7 cellular contexts compared by ENCODE assay signal in the genomic region with DNA sequence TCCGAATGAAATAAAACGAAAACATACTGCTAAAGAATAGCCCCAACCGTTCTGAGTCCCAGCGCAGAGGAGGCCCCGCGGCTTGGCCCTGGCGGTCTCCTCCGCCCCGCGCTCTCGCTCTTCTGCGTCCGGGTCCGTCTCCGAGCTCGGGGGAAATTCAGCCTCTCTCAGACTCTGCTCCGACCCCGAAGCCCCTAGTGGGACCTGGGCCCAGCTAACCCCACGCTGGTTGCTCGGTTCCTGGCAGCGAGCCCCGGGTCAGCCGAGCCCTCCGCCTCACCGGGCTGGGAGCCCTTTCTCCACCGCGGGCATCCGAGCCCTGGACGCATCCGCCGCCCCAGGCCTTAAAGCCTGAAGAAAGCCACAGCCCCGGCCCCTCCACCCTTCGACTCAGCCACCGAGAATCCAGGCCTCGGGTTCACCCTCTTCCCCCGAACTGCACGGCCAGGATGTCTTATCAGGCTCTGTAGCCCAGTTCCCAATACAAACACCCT. TPM values are rescaled to one million over a fixed set of nuclear protein-coding genes. Genes with fewer than 3 reads are reported as not detected.
DNase-seq lines count a peak whose midpoint lies in the region; ATAC-seq and TF ChIP-seq lines count a peak whose summit lies in the region.

No MANE protein-coding gene starts in this region.

- H3K36me3 Mint-ChIP-seq in activated T-helper 17 cell treated with anti-CD3 and anti-CD28 coated beads, Interleukin-2, amount 50 U/mL, for 72 hours (ENCODE audit: low read depth): peaks cover 11% of the 10 kb centered on the region

- H3K27ac Mint-ChIP-seq in activated T-helper 17 cell treated with anti-CD3 and anti-CD28 coated beads, Interleukin-2, amount 50 U/mL, for 72 hours: no peak overlapping the region

- peaks cover 9% of the 10 kb centered on the region for H3K4me1 Mint-ChIP-seq in activated T-helper 17 cell treated with anti-CD3 and anti-CD28 coated beads, Interleukin-2, amount 50 U/mL, for 72 hours

- H3K4me3 ChIP-seq in HFF-Myc (replicated peaks; ENCODE audit: low read depth, low read length): peak overlapping the region; percentile 60
- peak overlapping the region; percentile 25 to 69 (median 45) for H3K4me3 ChIP-seq in spleen
- no peak overlapping the region for H3K4me3 ChIP-seq in body of pancreas

- 2 to 9% (median 3%) methylated on average over 37 of the region's 37 CpGs for WGBS in spleen, 5 donors
- 7 to 15% methylated on average over 23 to 37 of the region's 37 CpGs for WGBS in body of pancreas, 2 donors

- intact Hi-C loops in spleen (cut with DNase I; ENCODE audit: low total_unique reads): no loop called here
- intact Hi-C loops in body of pancreas (cut with DNase I): no loop called here

- H3K9me3 ChIP-seq in spleen (no peaks in the 10 kb centered on the region), body of pancreas (no peaks in the 10 kb centered on the region)

- H3K4me1 ChIP-seq in spleen (peaks cover 54 to 96% (median 90%) of the 10 kb centered on the region in 6 donors), body of pancreas (peaks cover 78% of the 10 kb centered on the region)

- DNase-seq in HFF-Myc (ENCODE audit: extremely low read depth, low read depth) (no peak), islet precursor cell (peak; percentile 73), spleen (no peak), body of pancreas (no peak)
- DNase-seq in stimulated activated naive CD4-positive, alpha-beta T cell treated with Interleukin-2 at 50 U/mL for 16 hours (lab: John Stamatoyannopoulos, UW): no peak

- no peaks in the 10 kb centered on the region for H3K9me3 Mint-ChIP-seq in activated T-helper 17 cell treated with anti-CD3 and anti-CD28 coated beads, Interleukin-2, amount 50 U/mL, for 72 hours

- H3K27me3 ChIP-seq in spleen (replicated peaks in 1 of 7): peaks cover 48 to 100% (median 96%) of the 10 kb centered on the region in 7 donors
- peaks cover 0 to 83% of the 10 kb centered on the region in 2 donors for H3K27me3 ChIP-seq in body of pancreas

- H3K36me3 ChIP-seq in spleen (peaks cover 0 to 17% (median 0%) of the 10 kb centered on the region in 6 donors), body of pancreas (replicated peaks in 1 of 2; ENCODE audit: insufficient read depth in 1 of 2, low read depth in 2 of 2) (no peaks in the 10 kb centered on the region)

- ATAC-seq in activated T-helper 17 cell treated with anti-CD3 and anti-CD28 coated beads, Interleukin-2, amount 50 U/mL, for 72 hours (replicated peaks): peak; percentile 9
- no peak for ATAC-seq in HG03457 (IDR thresholded peaks at IDR 0.05; ENCODE audit: unreplicated experiment)
- no peak for ATAC-seq in body of pancreas

- TF ChIP-seq CTCF in HFF-Myc (IDR thresholded peaks at IDR 0.05; ENCODE audit: low read depth, low read length, missing control alignments) (no peak), spleen (IDR thresholded peaks at IDR 0.05 in 8 of 11, conservative IDR thresholded peaks at IDR 0.05 in 3 of 11) (no peak), body of pancreas (IDR thresholded peaks at IDR 0.05) (no peak)

- H3K27ac ChIP-seq in spleen (peak overlapping the region in 7 of 8 donors; percentile 11 to 84 (median 61)), body of pancreas (peak overlapping the region in 2 of 4 donors; percentile 12 to 25)

- H3K27me3 Mint-ChIP-seq in activated T-helper 17 cell treated with anti-CD3 and anti-CD28 coated beads, Interleukin-2, amount 50 U/mL, for 72 hours: peaks cover 37% of the 10 kb centered on the region

- TF ChIP-seq POLR2A in spleen (IDR thresholded peaks at IDR 0.05): no peak
- TF ChIP-seq POLR2A in body of pancreas (IDR thresholded peaks at IDR 0.05): no peak

- H3K4me3 Mint-ChIP-seq in activated T-helper 17 cell treated with anti-CD3 and anti-CD28 coated beads, Interleukin-2, amount 50 U/mL, for 72 hours: peak overlapping the region; percentile 43

RNA-seq across cellular contexts. Expression of a gene that starts 1.2 kb away (rescaled TPM):
- not detected for total RNA-seq in activated T-helper 17 cell treated with anti-CD3 and anti-CD28 coated beads, Interleukin-2, amount 50 U/mL, for 72 hours
- total RNA-seq in spleen: 10 to 100 TPM; 10.1 to 57.6 (median 32.8) TPM
- polyA plus RNA-seq in spleen: 10 to 100 TPM in 2 of 3 donors, 1 to 10 TPM in 1; 6.4 to 21.0 (median 10.9) TPM
- total RNA-seq in body of pancreas: 1 to 10 TPM; 4.9 to 6.9 TPM

RNA-seq across cellular contexts. Expression of a gene that starts 51.4 kb away (rescaled TPM):
- not detected for total RNA-seq in activated T-helper 17 cell treated with anti-CD3 and anti-CD28 coated beads, Interleukin-2, amount 50 U/mL, for 72 hours
- not detected for total RNA-seq in spleen
- not detected for polyA plus RNA-seq in spleen
- total RNA-seq in body of pancreas: not detected

Comparison
In these comparisons a context has a peak if more than half of its experiments do, and no peak if none do; other contexts are left out.
1. H3K4me3 ChIP-seq: peak in HFF-Myc (single experiment) and spleen (8 of 8); none in body of pancreas (0 of 2).
2. RNA of a gene that starts 1.2 kb away (total RNA-seq): 10.1 to 57.6 TPM in spleen and 4.9 to 6.9 TPM in body of pancreas; not detected in activated T-helper 17 cell treated with anti-CD3 and anti-CD28 coated beads, Interleukin-2, amount 50 U/mL, for 72 hours; every median in the first group is over 4 times any median in the second.